Comparison of ENCODE assay signal across 1 cellular context in genomic region chr18:54712758-54713157, GRCh38.
TF ChIP-seq lines count a peak whose summit lies in the region.

No MANE protein-coding gene starts in this region.

TF ChIP-seq in HEK293T, 16 proteins besides CTCF, POLR2A, EP300 and RAD21:
- no peak for TF ChIP-seq BHLHE40 (IDR thresholded peaks at IDR 0.05; ENCODE audit: borderline replicate concordance)
- TF ChIP-seq SP1 (IDR thresholded peaks at IDR 0.05): no peak
- TF ChIP-seq L3MBTL2 (conservative IDR thresholded peaks at IDR 0.05): no peak
